8 cellular contexts compared by ENCODE assay signal in the genomic region with DNA sequence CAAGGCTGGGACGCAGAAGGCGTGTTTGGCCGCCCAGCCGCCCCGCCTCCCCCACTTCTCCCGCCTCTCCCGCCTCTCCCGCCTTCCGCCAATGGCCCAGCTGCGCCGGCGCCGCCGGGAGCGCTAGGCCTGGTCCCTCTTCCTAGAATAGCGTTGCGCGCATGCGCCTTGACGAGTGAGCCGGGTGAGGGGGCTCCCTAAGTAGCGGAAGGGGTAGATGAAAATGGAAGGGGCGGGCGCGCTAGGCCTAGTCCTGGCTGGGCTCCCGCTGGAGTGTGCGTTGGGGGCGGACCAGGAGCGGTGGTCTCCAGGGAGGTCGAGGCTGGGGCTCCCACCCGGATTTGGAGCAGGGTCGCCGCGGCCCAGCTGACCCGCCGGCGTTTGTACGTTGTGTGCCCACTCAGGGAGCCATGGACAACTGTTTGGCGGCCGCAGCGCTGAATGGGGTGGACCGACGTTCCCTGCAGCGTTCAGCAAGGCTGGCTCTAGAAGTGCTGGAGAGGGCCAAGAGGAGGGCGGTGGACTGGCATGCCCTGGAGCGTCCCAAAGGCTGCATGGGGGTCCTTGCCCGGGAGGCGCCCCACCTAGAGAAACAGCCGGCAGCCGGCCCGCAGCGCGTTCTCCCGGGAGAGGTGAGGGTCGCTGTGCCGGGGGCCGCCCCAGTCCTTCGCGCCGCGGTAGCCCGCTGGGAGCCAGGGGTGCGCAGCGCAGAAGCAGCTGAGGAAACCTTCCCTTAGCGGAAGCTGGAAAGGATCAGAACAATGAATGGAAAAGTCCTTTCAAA. TPM values are rescaled to one million over a fixed set of nuclear protein-coding genes. Genes with fewer than 3 reads are reported as not detected.
DNase-seq lines count a peak whose midpoint lies in the region; ATAC-seq, FAIRE-seq and TF ChIP-seq lines count a peak whose summit lies in the region.

A gene with protein sequence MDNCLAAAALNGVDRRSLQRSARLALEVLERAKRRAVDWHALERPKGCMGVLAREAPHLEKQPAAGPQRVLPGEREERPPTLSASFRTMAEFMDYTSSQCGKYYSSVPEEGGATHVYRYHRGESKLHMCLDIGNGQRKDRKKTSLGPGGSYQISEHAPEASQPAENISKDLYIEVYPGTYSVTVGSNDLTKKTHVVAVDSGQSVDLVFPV (plus strand): TSS at position 150 of the 784 bp plus-strand sequence. CDS start 261 bp downstream, at position 411.

- peaks cover 6% of the 10 kb centered on the region for H3K36me3 ChIP-seq in left ventricle myocardium inferior
- peaks cover 10% of the 10 kb centered on the region for H3K36me3 ChIP-seq in upper lobe of right lung

- peak within 1 kb of the TSS; percentile 97 for H3K27ac ChIP-seq in left ventricle myocardium inferior (replicated peaks)
- H3K27ac ChIP-seq in upper lobe of right lung: peak within 1 kb of the TSS; percentile 86

- no peaks in the 10 kb centered on the region for H3K27me3 ChIP-seq in left ventricle myocardium inferior (ENCODE audit: low read depth)
- no peaks in the 10 kb centered on the region for H3K27me3 ChIP-seq in upper lobe of right lung

- H3K9me3 ChIP-seq in T-helper 17 cell (ENCODE audit: control insufficient read depth, low read length, poor library complexity, severe bottlenecking) (no peaks in the 10 kb centered on the region), left ventricle myocardium inferior (replicated peaks) (no peaks in the 10 kb centered on the region), upper lobe of right lung (no peaks in the 10 kb centered on the region)

- no peaks in the 10 kb centered on the region for H3K27me3 Mint-ChIP-seq in T-helper 17 cell
- H3K27me3 Mint-ChIP-seq in progenitor cell of endocrine pancreas: peaks cover 26% of the 10 kb centered on the region

- peak; percentile 59; the same call in 1 of the 2 replicates for TF ChIP-seq POLR2A in GM12892 (IDR thresholded peaks at IDR 0.05; ENCODE audit: low read depth, low read length)

- H3K4me3 ChIP-seq in left ventricle myocardium inferior (peak within 1 kb of the TSS; percentile 91), upper lobe of right lung (peak within 1 kb of the TSS; percentile 97)

- H3K4me1 Mint-ChIP-seq in T-helper 17 cell (peaks cover 33% of the 10 kb centered on the region), progenitor cell of endocrine pancreas (ENCODE audit: low read depth) (peaks cover 19% of the 10 kb centered on the region)

- peak within 1 kb of the TSS; percentile 57 for H3K27ac Mint-ChIP-seq in T-helper 17 cell
- peak within 1 kb of the TSS; percentile 93 for H3K27ac Mint-ChIP-seq in progenitor cell of endocrine pancreas

- H3K4me1 ChIP-seq in left ventricle myocardium inferior: peaks cover 47% of the 10 kb centered on the region
- H3K4me1 ChIP-seq in upper lobe of right lung: peaks cover 32% of the 10 kb centered on the region

- FAIRE-seq in GM12892 (lab: Jason Lieb, UNC): peak; percentile 99

- TF ChIP-seq CTCF in left ventricle myocardium inferior (IDR thresholded peaks at IDR 0.05; ENCODE audit: borderline replicate concordance) (no peak), progenitor cell of endocrine pancreas (IDR thresholded peaks at IDR 0.05; ENCODE audit: unreplicated experiment) (no peak), upper lobe of right lung (IDR thresholded peaks at IDR 0.05) (no peak)

- ATAC-seq in HG02852 (IDR thresholded peaks at IDR 0.05; ENCODE audit: unreplicated experiment) (peak; percentile 77), T-helper 17 cell (peak; percentile 69), upper lobe of right lung (peak; percentile 98)

- intact Hi-C loops in left ventricle myocardium inferior (cut with micrococcal nuclease) (no loop called here), upper lobe of right lung (cut with DNase I) (no loop called here)

- peak; percentile 78 for DNase-seq in GM12892 (ENCODE audit: insufficient read length)
- DNase-seq in NCI-H1694 treated with DMSO at 0.1 percent for 48 hours (lab: John Stamatoyannopoulos, UW): peak; percentile 92
- DNase-seq in T-helper 17 cell: peak; percentile 48 to 75 (median 74)
- DNase-seq in amygdala (lab: John Stamatoyannopoulos, UW): peak in 55 of 56 donors; percentile 55 to 96 (median 91)
- DNase-seq in left ventricle myocardium inferior: peak; percentile 96
- DNase-seq in progenitor cell of endocrine pancreas (ENCODE audit: low spot score, unreplicated experiment): peak; percentile 97
- DNase-seq in upper lobe of right lung: peak; percentile 98

- H3K36me3 Mint-ChIP-seq in T-helper 17 cell (ENCODE audit: low read depth): no peaks in the 10 kb centered on the region
- H3K36me3 Mint-ChIP-seq in progenitor cell of endocrine pancreas (ENCODE audit: insufficient read depth): peaks cover 2% of the 10 kb centered on the region

- H3K4me3 Mint-ChIP-seq in T-helper 17 cell: peak within 1 kb of the TSS; percentile 96
- peak within 1 kb of the TSS; percentile 91 for H3K4me3 Mint-ChIP-seq in progenitor cell of endocrine pancreas (ENCODE audit: low read depth)

- no peaks in the 10 kb centered on the region for H3K9me3 Mint-ChIP-seq in progenitor cell of endocrine pancreas (ENCODE audit: low read depth)

RNA-seq across cellular contexts. Expression of the gene that starts here (rescaled TPM):
- 25.9 TPM for polyA plus RNA-seq in GM12892 (2012; ENCODE audit: missing spikeins)
- 1 to 10 TPM; 6.8 to 8.1 TPM for total RNA-seq in T-helper 17 cell
- 30.1 TPM for total RNA-seq in left ventricle myocardium inferior
- total RNA-seq in progenitor cell of endocrine pancreas: 15.7 and 16.5 TPM in 2 replicates
- total RNA-seq in upper lobe of right lung: 27.1 TPM

Comparison
In these comparisons a context has a peak if more than half of its experiments do, and no peak if none do; other contexts are left out.
1. Peak in every context shown above with its lines: DNase-seq, ATAC-seq, H3K4me3 ChIP-seq and H3K27ac ChIP-seq.